Comparison of ENCODE assay signal across 29 cellular contexts in the genomic region with DNA sequence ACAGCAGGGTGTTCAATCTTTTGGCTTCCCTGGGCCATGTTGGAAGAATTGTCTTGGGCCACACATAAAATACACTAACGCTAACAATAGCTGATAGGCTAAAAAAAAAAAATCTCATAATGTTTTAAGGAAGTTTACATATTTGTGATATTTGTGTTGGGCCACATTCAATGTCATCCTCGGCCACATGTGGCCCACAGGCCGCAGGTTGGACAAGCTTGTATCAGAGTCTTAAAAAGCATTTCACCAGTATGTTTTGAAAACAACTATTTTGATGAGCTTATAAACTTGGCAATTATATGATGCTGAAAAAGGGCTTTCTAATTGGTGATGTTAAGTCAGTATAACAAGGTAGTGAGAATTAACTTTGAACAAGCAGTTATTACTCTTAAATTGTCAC.
"Had no signal": no experiment of that assay in that cellular context is flagged by ENCODE, and none has a peak within 500 bp of the region (broad histone marks: within the 10 kb centered on the region; RNA-seq: fewer than 3 reads in every experiment).

No MANE protein-coding gene starts in this region.

- H3K36me3 ChIP-seq: ascending aorta, cardiac muscle cell had no signal

- DNase-seq: activated B cell treated with CpG ODN at 0.5 μM for 24 hours; activated CD4-positive, alpha-beta memory T cell treated with anti-CD3 and anti-CD28 coated beads for 36 hours; activated CD4-positive, alpha-beta T cell treated with anti-CD3 and anti-CD28 coated beads for 4 hours; activated CD4-positive, alpha-beta T cell treated with anti-CD3 and anti-CD28 coated beads, Interleukin-2, amount 10 ng/mL, durations not matched to agents 24 days and 14 days; activated CD4-positive, alpha-beta T cell treated with anti-CD3 and anti-CD28 coated beads, Interleukin-2, amount 50 U/mL, for 1 hour; activated CD4-positive, alpha-beta T cell treated with anti-CD3 and anti-CD28 coated beads, Interleukin-2, amount 50 U/mL, for 4 hours; activated CD4-positive, CD25-positive, alpha-beta regulatory T cell treated with anti-CD3 and anti-CD28 coated beads, Interleukin-2, amount 50 U/mL, for 72 hours; activated CD8-positive, alpha-beta memory T cell treated with anti-CD3 and anti-CD28 coated beads, Interleukin-2, amount 50 U/mL, for 4 hours; activated CD8-positive, alpha-beta T cell treated with anti-CD3 and anti-CD28 coated beads for 36 hours; activated effector memory CD4-positive, alpha-beta T cell treated with anti-CD3 and anti-CD28 coated beads, Interleukin-2, amount 50 U/mL, for 16 hours; activated gamma-delta T cell treated with Interleukin-2 at 50 U/mL for 16 hours; activated naive CD4-positive, alpha-beta T cell; activated naive CD4-positive, alpha-beta T cell treated with anti-CD3 and anti-CD28 coated beads for 36 hours; activated naive CD8-positive, alpha-beta T cell treated with anti-CD3 and anti-CD28 coated beads, Interleukin-2, amount 10 ng/mL, durations not matched to agents 7 days and 5 days; activated naive CD8-positive, alpha-beta T cell treated with anti-CD3 and anti-CD28 coated beads, Interleukin-2, amount 50 U/mL, for 24 hours; activated T-cell treated with anti-CD3 and anti-CD28 coated beads for 4 hours; activated T-cell treated with anti-CD3 and anti-CD28 coated beads, Interleukin-2, amount 50 U/mL, for 1 hour; activated T-cell treated with anti-CD3 and anti-CD28 coated beads, Interleukin-2, amount 50 U/mL, for 4 hours; activated T-cell treated with anti-CD3 and anti-CD28 coated beads, Interleukin-2, amount 50 U/mL, for 72 hours; amygdala; anterior cingulate cortex; caudate nucleus; T-helper 1 cell; T-helper 2 cell; T-helper 9 cell had no signal

- H3K27me3 ChIP-seq: ascending aorta, cardiac muscle cell had no signal

- H3K4me3 ChIP-seq: ascending aorta, cardiac muscle cell had no signal

- H3K27ac ChIP-seq: ascending aorta, cardiac muscle cell, VCaP had no signal

- H3K9me3 ChIP-seq: ascending aorta had no signal

- H3K4me1 ChIP-seq: ascending aorta had no signal

- ATAC-seq: activated CD8-positive, alpha-beta T cell treated with anti-CD3 and anti-CD28 coated beads for 36 hours; activated naive CD8-positive, alpha-beta T cell treated with anti-CD3 and anti-CD28 coated beads, Interleukin-2, amount 50 U/mL, for 24 hours; activated T-cell treated with anti-CD3 and anti-CD28 coated beads, Interleukin-2, amount 50 U/mL, for 4 hours; activated T-cell treated with anti-CD3 and anti-CD28 coated beads, Interleukin-2, amount 50 U/mL, for 72 hours; activated T-helper 17 cell treated with anti-CD3 and anti-CD28 coated beads, Interleukin-2, amount 50 U/mL, for 72 hours had no signal
